In the genomic region with DNA sequence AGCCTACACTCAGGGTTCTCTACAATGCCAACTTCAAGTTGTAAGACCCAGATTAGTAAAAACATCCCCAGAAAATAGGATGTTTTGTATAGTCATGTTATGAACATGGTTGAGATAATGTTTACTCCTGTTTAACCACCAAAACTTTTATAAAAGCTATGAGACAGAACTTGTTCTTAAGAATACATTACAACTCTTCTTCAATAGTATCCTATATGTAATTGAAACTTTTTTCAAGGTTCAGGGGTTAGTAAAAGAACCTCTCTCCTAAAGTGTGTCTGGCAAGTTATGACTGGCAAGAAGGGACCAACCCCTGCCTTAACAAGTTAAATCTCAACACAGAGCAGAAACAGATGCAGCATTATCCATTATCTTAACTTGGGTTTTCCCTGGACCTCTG, we compare ENCODE assay signal across 14 cellular contexts.
"Had no signal": no experiment of that assay in that cellular context is flagged by ENCODE, and none has a peak within 500 bp of the region (broad histone marks: within the 10 kb centered on the region; RNA-seq: fewer than 3 reads in every experiment).

No MANE protein-coding gene starts in this region.

- H3K4me3 Mint-ChIP-seq: activated CD4-positive, alpha-beta T cell treated with anti-CD3 and anti-CD28 coated beads, Interleukin-2, amount 10 ng/mL, durations not matched to agents 7 days and 5 days; central memory CD8-positive, alpha-beta T cell; immature natural killer cell; neural crest cell; T-cell had no signal

- H3K27ac ChIP-seq: sigmoid colon, stomach, thoracic aorta had no signal

- H3K4me1 Mint-ChIP-seq: neural crest cell had no signal

- H3K27ac Mint-ChIP-seq: activated CD4-positive, alpha-beta T cell treated with anti-CD3 and anti-CD28 coated beads, Interleukin-2, amount 10 ng/mL, durations not matched to agents 7 days and 5 days; activated T-helper 2 cell treated with anti-CD3 and anti-CD28 coated beads, Interferon-gamma antibody, Interleukin-2, Interleukin-4, amounts not matched to agents 10 μg/mL and 5 μg/mL and 100 μg/mL, durations not matched to agents 14 hours and 24 hours and 36 hours; immature natural killer cell had no signal

- H3K27me3 ChIP-seq: sigmoid colon, stomach had no signal

- H3K36me3 ChIP-seq: sigmoid colon, stomach, thoracic aorta had no signal

- H3K4me1 ChIP-seq: sigmoid colon had no signal

- H3K36me3 Mint-ChIP-seq: immature natural killer cell, T-cell had no signal

- H3K9me3 Mint-ChIP-seq: activated CD4-positive, alpha-beta T cell treated with anti-CD3 and anti-CD28 coated beads, Interleukin-2, amount 10 ng/mL, durations not matched to agents 7 days and 5 days; activated T-helper 2 cell treated with anti-CD3 and anti-CD28 coated beads, Interferon-gamma antibody, Interleukin-2, Interleukin-4, amounts not matched to agents 10 μg/mL and 5 μg/mL and 100 μg/mL, durations not matched to agents 14 hours and 24 hours and 36 hours; central memory CD8-positive, alpha-beta T cell; immature natural killer cell; neural crest cell; T-cell had no signal

- H3K9me3 ChIP-seq: sigmoid colon, stomach, thoracic aorta had no signal

- H3K27me3 Mint-ChIP-seq: activated CD4-positive, alpha-beta T cell treated with anti-CD3 and anti-CD28 coated beads, Interleukin-2, amount 10 ng/mL, durations not matched to agents 7 days and 5 days; central memory CD8-positive, alpha-beta T cell; T-cell had no signal

- ATAC-seq: T-cell had no signal

- DNase-seq: activated CD4-positive, alpha-beta T cell treated with anti-CD3 and anti-CD28 coated beads, Interleukin-2, amount 10 ng/mL, durations not matched to agents 7 days and 5 days; activated naive CD4-positive, alpha-beta T cell treated with anti-CD3 and anti-CD28 coated beads, Interleukin-2, amount 50 U/mL, for 16 hours; cortex of kidney; effector CD8-positive, alpha-beta T cell; immature natural killer cell; left cardiac atrium; sigmoid colon; stimulated activated CD4-positive, alpha-beta T cell treated with anti-CD3 and anti-CD28 coated beads, Interleukin-12 subunit alpha, Interleukin-12 subunit beta, amount 100 ng/mL, for 4 hours; stomach; T-cell had no signal

- H3K4me3 ChIP-seq: sigmoid colon, stomach, thoracic aorta had no signal
